ENCODE assay signal across 8 cellular contexts in the genomic region with DNA sequence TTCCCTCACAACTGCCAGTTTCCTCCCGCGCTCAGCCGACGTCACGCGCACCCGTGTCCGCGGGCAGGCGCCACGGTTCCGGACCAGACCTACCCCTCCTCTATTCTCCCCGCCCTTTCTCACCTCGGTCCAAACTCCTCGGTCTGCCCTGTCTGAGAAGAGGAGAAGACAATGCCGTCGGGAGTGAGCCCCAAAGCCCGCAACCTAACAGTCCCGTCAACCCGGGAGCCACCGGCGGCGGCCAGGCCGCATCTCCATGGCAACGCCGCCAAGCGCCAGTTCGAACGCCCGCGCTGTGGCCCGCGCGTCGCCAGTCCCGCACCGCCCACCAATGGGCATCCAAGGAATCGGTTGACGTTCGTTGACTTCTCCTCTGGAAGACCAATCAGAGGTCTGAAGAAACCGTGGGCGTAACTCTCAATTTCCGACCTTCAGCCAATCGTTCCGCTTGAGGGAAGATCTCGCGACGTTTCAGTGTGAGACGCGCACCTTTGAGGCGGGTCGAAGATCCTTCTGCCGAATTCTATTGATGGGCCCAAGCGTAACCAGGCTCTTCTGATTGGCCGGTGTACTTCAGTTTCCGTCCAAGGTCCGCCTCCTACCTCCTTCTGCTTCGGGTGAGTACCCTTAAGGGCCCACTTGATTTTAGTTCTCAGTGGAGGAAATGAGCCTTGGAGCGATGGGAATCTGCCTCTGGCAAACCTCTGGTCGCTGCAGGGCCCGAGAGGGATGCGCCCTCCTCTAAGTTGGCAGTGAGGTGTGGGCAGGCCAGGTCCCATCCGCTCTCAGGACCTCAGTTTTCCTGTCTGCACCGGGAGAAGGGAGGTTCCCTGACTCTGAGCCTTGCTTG. TPM values are rescaled to one million over a fixed set of nuclear protein-coding genes. Genes with fewer than 3 reads are reported as not detected.
DNase-seq lines count a peak whose midpoint lies in the region; ATAC-seq and TF ChIP-seq lines count a peak whose summit lies in the region.

A gene with protein sequence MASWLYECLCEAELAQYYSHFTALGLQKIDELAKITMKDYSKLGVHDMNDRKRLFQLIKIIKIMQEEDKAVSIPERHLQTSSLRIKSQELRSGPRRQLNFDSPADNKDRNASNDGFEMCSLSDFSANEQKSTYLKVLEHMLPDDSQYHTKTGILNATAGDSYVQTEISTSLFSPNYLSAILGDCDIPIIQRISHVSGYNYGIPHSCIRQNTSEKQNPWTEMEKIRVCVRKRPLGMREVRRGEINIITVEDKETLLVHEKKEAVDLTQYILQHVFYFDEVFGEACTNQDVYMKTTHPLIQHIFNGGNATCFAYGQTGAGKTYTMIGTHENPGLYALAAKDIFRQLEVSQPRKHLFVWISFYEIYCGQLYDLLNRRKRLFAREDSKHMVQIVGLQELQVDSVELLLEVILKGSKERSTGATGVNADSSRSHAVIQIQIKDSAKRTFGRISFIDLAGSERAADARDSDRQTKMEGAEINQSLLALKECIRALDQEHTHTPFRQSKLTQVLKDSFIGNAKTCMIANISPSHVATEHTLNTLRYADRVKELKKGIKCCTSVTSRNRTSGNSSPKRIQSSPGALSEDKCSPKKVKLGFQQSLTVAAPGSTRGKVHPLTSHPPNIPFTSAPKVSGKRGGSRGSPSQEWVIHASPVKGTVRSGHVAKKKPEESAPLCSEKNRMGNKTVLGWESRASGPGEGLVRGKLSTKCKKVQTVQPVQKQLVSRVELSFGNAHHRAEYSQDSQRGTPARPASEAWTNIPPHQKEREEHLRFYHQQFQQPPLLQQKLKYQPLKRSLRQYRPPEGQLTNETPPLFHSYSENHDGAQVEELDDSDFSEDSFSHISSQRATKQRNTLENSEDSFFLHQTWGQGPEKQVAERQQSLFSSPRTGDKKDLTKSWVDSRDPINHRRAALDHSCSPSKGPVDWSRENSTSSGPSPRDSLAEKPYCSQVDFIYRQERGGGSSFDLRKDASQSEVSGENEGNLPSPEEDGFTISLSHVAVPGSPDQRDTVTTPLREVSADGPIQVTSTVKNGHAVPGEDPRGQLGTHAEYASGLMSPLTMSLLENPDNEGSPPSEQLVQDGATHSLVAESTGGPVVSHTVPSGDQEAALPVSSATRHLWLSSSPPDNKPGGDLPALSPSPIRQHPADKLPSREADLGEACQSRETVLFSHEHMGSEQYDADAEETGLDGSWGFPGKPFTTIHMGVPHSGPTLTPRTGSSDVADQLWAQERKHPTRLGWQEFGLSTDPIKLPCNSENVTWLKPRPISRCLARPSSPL (N-terminal part only) (minus strand): TSS at position 286 of the 850 bp plus-strand sequence. CDS start 17,922 bp downstream, outside the sequence.
A gene (plus strand): TSS at position 587 of the 850 bp plus-strand sequence. CDS start 9,471 bp downstream, outside the sequence.

- no TSS peak for BruUV-seq in IMR-90 (replicated peaks; lab: Mats Ljungman, UMichigan)
- no TSS peak for BruUV-seq in OCI-LY7 (replicated peaks; lab: Mats Ljungman, UMichigan)

- peak; percentile 94 for TF ChIP-seq POLR2A in IMR-90 (IDR thresholded peaks at IDR 0.05; ENCODE audit: low read depth, low read length)

- no peaks in the 10 kb centered on the region for H4K20me1 ChIP-seq in IMR-90 (ENCODE audit: insufficient read depth, low read length)
- 0 out of 2 replicates have a peak, but pooled peaks cover 3% of the 10 kb centered on the region for H4K20me1 ChIP-seq in OCI-LY7 (ENCODE audit: insufficient read depth, low read length)

- POLR2A ChIA-PET in IMR-90 (lab: Charles Lee; ENCODE audit: unreplicated experiment), result no interaction called here
- POLR2A ChIA-PET in OCI-LY7 (lab: Charles Lee), result no interaction called here

- H2BK5ac ChIP-seq in IMR-90 (ENCODE audit: low read depth, low read length, poor library complexity, severe bottlenecking), result peak within 1 kb of the TSS; percentile 87

- TF ChIP-seq RAD21 in IMR-90 (IDR thresholded peaks at IDR 0.05; ENCODE audit: low read length), result no peak

- WGBS in IMR-90 (ENCODE audit: extremely low coverage in 2 of 2, insufficient read length in 1 of 2), 2 experiments, result 0% methylated on average over 20 of the region's 64 CpGs; no CpG with 5 or more reads in 1 of the 2 experiments

- peak within 1 kb of the TSS; percentile 85 for H3K4ac ChIP-seq in IMR-90 (ENCODE audit: low read depth, low read length)

- H2BK120ac ChIP-seq in IMR-90 (ENCODE audit: low read depth, low read length), result peak within 1 kb of the TSS; percentile 17; the same call in 1 of the 2 replicates

- H3K14ac ChIP-seq in IMR-90 (replicated peaks; ENCODE audit: low read depth, low read length), result peak within 1 kb of the TSS; percentile 91

- H3K9me3 ChIP-seq in IMR-90 (ENCODE audit: control insufficient read depth, insufficient read depth, low read length), result no peaks in the 10 kb centered on the region
- H3K9me3 ChIP-seq in OCI-LY7 (ENCODE audit: low read length), result no peaks in the 10 kb centered on the region

- H3K4me1 ChIP-seq in IMR-90 (ENCODE audit: control insufficient read depth, insufficient read depth, low read length) (peaks cover 8% of the 10 kb centered on the region), OCI-LY7 (ENCODE audit: insufficient read depth, low read length, poor library complexity, severe bottlenecking) (peaks cover 46% of the 10 kb centered on the region)

- peaks cover 44% of the 10 kb centered on the region for H3K79me2 ChIP-seq in OCI-LY7 (ENCODE audit: insufficient read depth, low read depth, low read length)

- H3K56ac ChIP-seq in IMR-90 (ENCODE audit: extremely low read depth, insufficient read depth, low read length), result peak within 1 kb of the TSS; percentile 82

- peak within 1 kb of the TSS; percentile 76 for H4K91ac ChIP-seq in IMR-90 (ENCODE audit: insufficient read depth, low read depth, low read length)

- H3K9me1 ChIP-seq in IMR-90 (ENCODE audit: insufficient read depth, low read length), result peaks cover 3% of the 10 kb centered on the region; the same call in 1 of the 2 replicates

- intact Hi-C loops in IMR-90 (cut with micrococcal nuclease) (loop anchor here (2.0 to 10.0 kb wide), 2 partner anchors 74 to 204 kb away; a partner anchor contains a TSS), OCI-LY7 (cut with micrococcal nuclease; ENCODE audit: unreplicated experiment) (loop anchor here (1.0 kb wide), 1 partner anchor 281 kb away; a partner anchor contains a TSS)

- in situ Hi-C loops in IMR-90 (cut with MboI; ENCODE audit: low sequenced_read_pairs), result no loop called here

- DNase-seq in DMS114 treated with DMSO at 0.1 percent for 48 hours (lab: John Stamatoyannopoulos, UW; ENCODE audit: unreplicated experiment), result peak; percentile 98
- peak; percentile 100 for DNase-seq in IMR-90
- peak; percentile 100 for DNase-seq in OCI-LY7 (ENCODE audit: low spot score)
- DNase-seq in activated T-cell treated with anti-CD3 and anti-CD28 coated beads for 4 hours, result peak; percentile 89
- DNase-seq in epithelial cell of esophagus (ENCODE audit: low read depth), result peak; percentile 100
- peak; percentile 100 for DNase-seq in middle frontal gyrus (ENCODE audit: extremely low spot score, low spot score)
- peak; percentile 82 to 88 for DNase-seq in stimulated activated CD8-positive, alpha-beta memory T cell treated with anti-CD3 and anti-CD28 coated beads, Interleukin-2, amount 100 ng/mL, for 1 hour (ENCODE audit: low read depth in 2 of 2)

- H3K4me3 ChIP-seq in IMR-90 (ENCODE audit: insufficient read depth, low read depth, low read length) (peak within 1 kb of the TSS; percentile 80), OCI-LY7 (ENCODE audit: low read depth, low read length, poor library complexity, severe bottlenecking) (peak within 1 kb of the TSS; percentile 98), epithelial cell of esophagus (ENCODE audit: low read length) (peak within 1 kb of the TSS; percentile 88)

- TF ChIP-seq CTCF in IMR-90 (conservative IDR thresholded peaks at IDR 0.05; ENCODE audit: low read depth, low read length) (0 out of 2 replicates have a peak, but pooled peaks have one; percentile 6), OCI-LY7 (conservative IDR thresholded peaks at IDR 0.05; ENCODE audit: low read length) (no peak), epithelial cell of esophagus (IDR thresholded peaks at IDR 0.05; ENCODE audit: insufficient read depth, low read depth, low read length, missing control alignments) (no peak)

- dilution Hi-C loops in IMR-90 (cut with HindIII; ENCODE audit: low sequenced_read_pairs, unreplicated experiment), result no loop called here

- no peaks in the 10 kb centered on the region for H3K27me3 ChIP-seq in IMR-90 (ENCODE audit: control insufficient read depth, insufficient read depth, low read length)

- H3K36me3 ChIP-seq in IMR-90 (ENCODE audit: control insufficient read depth, insufficient read depth, low read length), result no peaks in the 10 kb centered on the region
- H3K36me3 ChIP-seq in OCI-LY7 (ENCODE audit: insufficient read depth, low read length), result no peaks in the 10 kb centered on the region

- H3K4me2 ChIP-seq in IMR-90 (ENCODE audit: low read depth, low read length) (peak within 1 kb of the TSS; percentile 67), OCI-LY7 (ENCODE audit: low read length) (peak within 1 kb of the TSS; percentile 96)

- peak within 1 kb of the TSS; percentile 79 to 98 for H4K8ac ChIP-seq in IMR-90 (ENCODE audit: low read depth in 2 of 2, low read length in 2 of 2)

- H2BK20ac ChIP-seq in IMR-90 (ENCODE audit: low read depth, low read length), result no peak within 1 kb of the TSS

- H2AFZ ChIP-seq in IMR-90 (replicated peaks; ENCODE audit: low read length, poor library complexity) (peak within 1 kb of the TSS; percentile 97), OCI-LY7 (ENCODE audit: low read length) (peak within 1 kb of the TSS; percentile 85)

- peak within 1 kb of the TSS; percentile 89 for H2AK5ac ChIP-seq in IMR-90 (ENCODE audit: low read depth, low read length)

- peak within 1 kb of the TSS; percentile 76 for H3K18ac ChIP-seq in IMR-90 (ENCODE audit: low read depth, low read length)

- H2BK15ac ChIP-seq in IMR-90 (ENCODE audit: low read depth, low read length), result no peak within 1 kb of the TSS; the same call in 2 of the 3 replicates

- H3K9me2 ChIP-seq in OCI-LY7 (ENCODE audit: insufficient read depth, low read length), result no peaks in the 10 kb centered on the region

- peak within 1 kb of the TSS; percentile 55 for H3K23ac ChIP-seq in IMR-90 (ENCODE audit: low read depth, low read length)

- ATAC-seq in GM21529 (IDR thresholded peaks at IDR 0.05; ENCODE audit: unreplicated experiment) (peak; percentile 93), IMR-90 (ENCODE audit: low read depth) (peak; percentile 95)

- CTCF ChIA-PET in IMR-90 (lab: Yijun Ruan, JAX) (no interaction called here), OCI-LY7 (lab: Charles Lee; ENCODE audit: unreplicated experiment) (no interaction called here)

- peaks cover 36 to 62% of the 10 kb centered on the region in 2 experiments for H3K79me1 ChIP-seq in IMR-90 (ENCODE audit: low read depth in 1 of 2, low read length in 2 of 2)

- peak within 1 kb of the TSS; percentile 95 for H3K9ac ChIP-seq in IMR-90 (ENCODE audit: low read depth, low read length)

- peak within 1 kb of the TSS; percentile 79 for H4K5ac ChIP-seq in IMR-90 (ENCODE audit: low read depth, low read length)

- peak within 1 kb of the TSS; percentile 97 for H2AK9ac ChIP-seq in IMR-90 (replicated peaks; ENCODE audit: low read depth, low read length, poor library complexity)

- H3K27ac ChIP-seq in IMR-90 (ENCODE audit: insufficient read depth, low read length) (peak within 1 kb of the TSS; percentile 93), OCI-LY7 (ENCODE audit: low read depth, low read length, poor library complexity, severe bottlenecking) (peak within 1 kb of the TSS; percentile 74)

RNA-seq across cellular contexts. Expression of the first gene that starts in this region (rescaled TPM):
- 2.5 and 3.0 TPM in 2 replicates for total RNA-seq in IMR-90 (2012; rRNA removed)
- 1.1 and 1.4 TPM in 2 replicates for polyA plus RNA-seq in IMR-90 (2012; rRNA removed)
- polyA plus RNA-seq in IMR-90 (2012; cell fraction: cytosol; rRNA removed), result 0.29 and 0.36 TPM in 2 replicates
- polyA plus RNA-seq in IMR-90 (2012; cell fraction: nucleus; rRNA removed; ENCODE audit: low replicate concordance), result 1.3 and 1.8 TPM in 2 replicates
- 16.3 and 19.4 TPM in 2 replicates for total RNA-seq in OCI-LY7 (2014; rRNA removed; shearing (Covaris generic))
- total RNA-seq in OCI-LY7 (2022), result 13.9 and 15.8 TPM in 2 replicates

RNA-seq across cellular contexts. Expression of the second gene that starts in this region (rescaled TPM):
- total RNA-seq in IMR-90 (2012; rRNA removed), result 33.9 and 45.0 TPM in 2 replicates
- polyA plus RNA-seq in IMR-90 (2012; rRNA removed), result 32.8 and 36.6 TPM in 2 replicates
- 27.1 and 45.6 TPM in 2 replicates for polyA plus RNA-seq in IMR-90 (2012; cell fraction: cytosol; rRNA removed)
- polyA plus RNA-seq in IMR-90 (2012; cell fraction: nucleus; rRNA removed; ENCODE audit: low replicate concordance), result 13.9 and 34.5 TPM in 2 replicates
- total RNA-seq in OCI-LY7 (2014; rRNA removed; shearing (Covaris generic)), result 23.8 and 27.7 TPM in 2 replicates
- total RNA-seq in OCI-LY7 (2022), result 26.7 and 28.0 TPM in 2 replicates

Comparison
In these comparisons a context has a peak if more than half of its experiments do, and no peak if none do; other contexts are left out.
1. Peak in every context shown above with its lines: DNase-seq, ATAC-seq, H3K4me3 ChIP-seq and H3K27ac ChIP-seq.